ENCODE assay signal across 17 cellular contexts in genomic region chr20:18995455-18995854, GRCh38.
DNase-seq lines count a peak whose midpoint lies in the region; ATAC-seq lines count a peak whose summit lies in the region.
"Had no signal": no experiment of that assay in that cellular context is flagged by ENCODE, and none has a peak within 500 bp of the region (broad histone marks: within the 10 kb centered on the region; RNA-seq: fewer than 3 reads in every experiment).

No MANE protein-coding gene starts in this region.

- H3K27me3 Mint-ChIP-seq in activated T-cell treated with anti-CD3 and anti-CD28 coated beads, Interleukin-2, amount 50 U/mL, for 72 hours (ENCODE audit: low read depth): no peaks in the 10 kb centered on the region
- no peaks in the 10 kb centered on the region for H3K27me3 Mint-ChIP-seq in stimulated activated naive CD8-positive, alpha-beta T cell treated with anti-CD3 and anti-CD28 coated beads, Interleukin-15, amount 100 ng/mL, for 72 hours
- H3K27me3 Mint-ChIP-seq in stimulated activated naive B cell treated with anti-CD40 and anti-IgM and Interleukin-4, amounts not matched to agents 10 μg/mL and 1 μg/mL and 100 μg/mL, for 72 hours: peaks cover 0 to 12% of the 10 kb centered on the region in 2 donors
- H3K27me3 Mint-ChIP-seq: CD4-positive, alpha-beta T cell had no signal

- H3K9me3 Mint-ChIP-seq in activated T-cell treated with anti-CD3 and anti-CD28 coated beads, Interleukin-2, amount 50 U/mL, for 72 hours: peaks cover 3 to 6% of the 10 kb centered on the region in 2 donors
- no peaks in the 10 kb centered on the region for H3K9me3 Mint-ChIP-seq in stimulated activated naive CD8-positive, alpha-beta T cell treated with anti-CD3 and anti-CD28 coated beads, Interleukin-15, amount 100 ng/mL, for 72 hours
- peaks cover 4 to 8% of the 10 kb centered on the region in 2 donors for H3K9me3 Mint-ChIP-seq in stimulated activated naive B cell treated with anti-CD40 and anti-IgM and Interleukin-4, amounts not matched to agents 10 μg/mL and 1 μg/mL and 100 μg/mL, for 72 hours

- ATAC-seq in activated T-cell treated with anti-CD3 and anti-CD28 coated beads, Interleukin-2, amount 50 U/mL, for 72 hours (replicated peaks in 1 of 2): peak; percentile 29 to 50
- ATAC-seq in stimulated activated naive CD8-positive, alpha-beta T cell treated with anti-CD3 and anti-CD28 coated beads, Interleukin-15, Interleukin-2, amounts not matched to agents 100 U/mL and 50 U/mL, for 24 hours: peak; percentile 49
- no peak for ATAC-seq in stimulated activated naive CD8-positive, alpha-beta T cell treated with anti-CD3 and anti-CD28 coated beads, Interleukin-15, amount 100 ng/mL, for 72 hours
- ATAC-seq in stimulated activated naive B cell treated with anti-CD40 and anti-IgM and Interleukin-4, amounts not matched to agents 10 μg/mL and 1 μg/mL and 100 μg/mL, for 72 hours (replicated peaks): peak; percentile 60 to 64

- peak; percentile 46 for DNase-seq in DMS53 (lab: John Stamatoyannopoulos, UW)
- DNase-seq in DMS53 treated with DMSO at 0.1 percent for 48 hours (lab: John Stamatoyannopoulos, UW; ENCODE audit: unreplicated experiment): no peak
- no peak for DNase-seq in activated T-cell treated with anti-CD3 and anti-CD28 coated beads, Interleukin-2, amount 50 U/mL, for 72 hours
- no peak for DNase-seq in activated T-cell treated with anti-CD3 and anti-CD28 coated beads for 4 hours
- no peak for DNase-seq in stimulated activated naive CD8-positive, alpha-beta T cell treated with anti-CD3 and anti-CD28 coated beads, Interleukin-15, Interleukin-2, amounts not matched to agents 100 U/mL and 50 U/mL, for 24 hours
- no peak for DNase-seq in stimulated activated naive CD8-positive, alpha-beta T cell treated with anti-CD3 and anti-CD28 coated beads, Interleukin-15, amount 100 ng/mL, for 72 hours
- DNase-seq in stimulated activated naive B cell treated with anti-CD40 and anti-IgM and Interleukin-4, amounts not matched to agents 10 μg/mL and 1 μg/mL and 100 μg/mL, for 72 hours: no peak
- no peak for DNase-seq in NCI-H748 (lab: John Stamatoyannopoulos, UW; ENCODE audit: unreplicated experiment)
- DNase-seq: BE2C; CD4-positive, alpha-beta T cell; CD8-positive, alpha-beta memory T cell; DMS 273 treated with DMSO at 0.1 percent for 48 hours; DND-41; GM23248; H7; HCEC 1CT had no signal

- no peaks in the 10 kb centered on the region for H3K4me1 Mint-ChIP-seq in activated T-cell treated with anti-CD3 and anti-CD28 coated beads, Interleukin-2, amount 50 U/mL, for 72 hours (ENCODE audit: low read depth)
- no peaks in the 10 kb centered on the region for H3K4me1 Mint-ChIP-seq in stimulated activated naive CD8-positive, alpha-beta T cell treated with anti-CD3 and anti-CD28 coated beads, Interleukin-15, amount 100 ng/mL, for 72 hours
- H3K4me1 Mint-ChIP-seq in stimulated activated naive B cell treated with anti-CD40 and anti-IgM and Interleukin-4, amounts not matched to agents 10 μg/mL and 1 μg/mL and 100 μg/mL, for 72 hours: no peaks in the 10 kb centered on the region
- H3K4me1 Mint-ChIP-seq: CD14-positive monocyte; CD8-positive, alpha-beta memory T cell had no signal

- no peaks in the 10 kb centered on the region for H3K36me3 Mint-ChIP-seq in activated T-cell treated with anti-CD3 and anti-CD28 coated beads, Interleukin-2, amount 50 U/mL, for 72 hours (ENCODE audit: insufficient read depth in 2 of 2)
- no peaks in the 10 kb centered on the region for H3K36me3 Mint-ChIP-seq in stimulated activated naive B cell treated with anti-CD40 and anti-IgM and Interleukin-4, amounts not matched to agents 10 μg/mL and 1 μg/mL and 100 μg/mL, for 72 hours
- H3K36me3 Mint-ChIP-seq: CD14-positive monocyte; CD8-positive, alpha-beta memory T cell had no signal

- no peak overlapping the region for H3K27ac Mint-ChIP-seq in activated T-cell treated with anti-CD3 and anti-CD28 coated beads, Interleukin-2, amount 50 U/mL, for 72 hours
- no peak overlapping the region for H3K27ac Mint-ChIP-seq in stimulated activated naive CD8-positive, alpha-beta T cell treated with anti-CD3 and anti-CD28 coated beads, Interleukin-15, amount 100 ng/mL, for 72 hours
- no peak overlapping the region for H3K27ac Mint-ChIP-seq in stimulated activated naive B cell treated with anti-CD40 and anti-IgM and Interleukin-4, amounts not matched to agents 10 μg/mL and 1 μg/mL and 100 μg/mL, for 72 hours
- H3K27ac Mint-ChIP-seq: CD4-positive, alpha-beta T cell had no signal

- no peak overlapping the region for H3K4me3 Mint-ChIP-seq in activated T-cell treated with anti-CD3 and anti-CD28 coated beads, Interleukin-2, amount 50 U/mL, for 72 hours
- no peak overlapping the region for H3K4me3 Mint-ChIP-seq in stimulated activated naive CD8-positive, alpha-beta T cell treated with anti-CD3 and anti-CD28 coated beads, Interleukin-15, amount 100 ng/mL, for 72 hours
- no peak overlapping the region for H3K4me3 Mint-ChIP-seq in stimulated activated naive B cell treated with anti-CD40 and anti-IgM and Interleukin-4, amounts not matched to agents 10 μg/mL and 1 μg/mL and 100 μg/mL, for 72 hours
- H3K4me3 Mint-ChIP-seq: CD14-positive monocyte; CD4-positive, alpha-beta T cell; CD8-positive, alpha-beta memory T cell had no signal
